Comparison of ENCODE assay signal across 8 cellular contexts in the genomic region with DNA sequence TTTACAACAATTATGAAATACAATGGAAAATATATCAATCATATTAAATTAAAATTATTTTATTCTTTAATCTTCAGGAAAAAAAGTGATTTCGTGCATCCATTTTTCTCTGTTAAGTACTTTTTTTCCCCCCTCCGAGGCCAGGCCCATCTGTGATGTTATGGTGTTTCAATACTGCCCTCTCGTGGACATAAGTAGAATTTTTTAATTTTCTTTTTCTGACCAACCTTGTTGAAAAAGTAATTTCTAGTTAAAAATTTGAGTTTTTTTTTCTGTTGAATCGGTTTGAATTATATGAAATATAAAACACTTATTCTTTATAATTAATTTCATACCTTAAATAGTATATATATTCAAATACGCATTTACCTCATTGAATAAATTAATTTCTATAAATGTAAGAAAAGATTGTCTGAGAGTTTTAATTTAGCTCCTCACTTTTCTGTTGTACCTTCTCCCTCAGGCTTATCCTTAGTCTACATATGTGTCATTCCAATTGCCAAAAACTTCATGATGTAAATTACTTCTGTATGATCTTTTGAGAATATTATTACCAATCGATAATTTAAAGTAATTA.
DNase-seq lines count a peak whose midpoint lies in the region; ATAC-seq and TF ChIP-seq lines count a peak whose summit lies in the region.

No MANE protein-coding gene starts in this region.

- ATAC-seq in GM21786 (IDR thresholded peaks at IDR 0.05; ENCODE audit: unreplicated experiment), result peak; percentile 58
- ATAC-seq in HG03196 (IDR thresholded peaks at IDR 0.05; ENCODE audit: unreplicated experiment), result no peak
- no peak for ATAC-seq in HG02678 (IDR thresholded peaks at IDR 0.05; ENCODE audit: unreplicated experiment)

- DNase-seq in DMS53 (lab: John Stamatoyannopoulos, UW) (peak; percentile 74), NCI-H2029 treated with DMSO at 0.1 percent for 48 hours (lab: John Stamatoyannopoulos, UW) (peak; percentile 6), astrocyte of the cerebellum (ENCODE audit: low read depth) (peak; percentile 20), kidney glomerular epithelial cell (lab: John Stamatoyannopoulos, UW) (peak; percentile 17)
- DNase-seq in activated T-helper 2 cell treated with anti-CD3 and anti-CD28 coated beads, Interferon-gamma antibody, Interleukin-2, Interleukin-4, amounts not matched to agents 10 μg/mL and 5 μg/mL and 100 μg/mL, durations not matched to agents 14 hours and 24 hours and 36 hours (ENCODE audit: low spot score), result no peak

- H3K36me3 Mint-ChIP-seq in activated T-helper 2 cell treated with anti-CD3 and anti-CD28 coated beads, Interferon-gamma antibody, Interleukin-2, Interleukin-4, amounts not matched to agents 10 μg/mL and 5 μg/mL and 100 μg/mL, durations not matched to agents 14 hours and 24 hours and 36 hours (ENCODE audit: low read depth), result no peaks in the 10 kb centered on the region

- in situ Hi-C loops in astrocyte of the cerebellum (cut with HindIII; ENCODE audit: low sequenced_read_pairs), result no loop called here

- H3K27ac Mint-ChIP-seq in activated T-helper 2 cell treated with anti-CD3 and anti-CD28 coated beads, Interferon-gamma antibody, Interleukin-2, Interleukin-4, amounts not matched to agents 10 μg/mL and 5 μg/mL and 100 μg/mL, durations not matched to agents 14 hours and 24 hours and 36 hours, result no peak overlapping the region

- no peak overlapping the region for H3K4me3 ChIP-seq in astrocyte of the cerebellum (ENCODE audit: low read depth, low read length)

- H3K4me3 Mint-ChIP-seq in activated T-helper 2 cell treated with anti-CD3 and anti-CD28 coated beads, Interferon-gamma antibody, Interleukin-2, Interleukin-4, amounts not matched to agents 10 μg/mL and 5 μg/mL and 100 μg/mL, durations not matched to agents 14 hours and 24 hours and 36 hours (ENCODE audit: low read depth), result no peak overlapping the region

- no peaks in the 10 kb centered on the region for H3K27me3 Mint-ChIP-seq in activated T-helper 2 cell treated with anti-CD3 and anti-CD28 coated beads, Interferon-gamma antibody, Interleukin-2, Interleukin-4, amounts not matched to agents 10 μg/mL and 5 μg/mL and 100 μg/mL, durations not matched to agents 14 hours and 24 hours and 36 hours (ENCODE audit: low read depth)

- no peaks in the 10 kb centered on the region for H3K4me1 Mint-ChIP-seq in activated T-helper 2 cell treated with anti-CD3 and anti-CD28 coated beads, Interferon-gamma antibody, Interleukin-2, Interleukin-4, amounts not matched to agents 10 μg/mL and 5 μg/mL and 100 μg/mL, durations not matched to agents 14 hours and 24 hours and 36 hours (ENCODE audit: low read depth)

- H3K9me3 Mint-ChIP-seq in activated T-helper 2 cell treated with anti-CD3 and anti-CD28 coated beads, Interferon-gamma antibody, Interleukin-2, Interleukin-4, amounts not matched to agents 10 μg/mL and 5 μg/mL and 100 μg/mL, durations not matched to agents 14 hours and 24 hours and 36 hours, result no peaks in the 10 kb centered on the region

- intact Hi-C loops in activated T-helper 2 cell treated with anti-CD3 and anti-CD28 coated beads, Interferon-gamma antibody, Interleukin-2, Interleukin-4, amounts not matched to agents 10 μg/mL and 5 μg/mL and 100 μg/mL, durations not matched to agents 14 hours and 24 hours and 36 hours (cut with micrococcal nuclease), result no loop called here

- peak; percentile 58 for TF ChIP-seq CTCF in astrocyte of the cerebellum (IDR thresholded peaks at IDR 0.05; ENCODE audit: low read depth, low read length, missing control alignments)
